ENCODE assay signal across 3 cellular contexts in genomic region chr3:97425002-97425401, GRCh38.
"Had no signal": no experiment of that assay in that cellular context is flagged by ENCODE, and none has a peak within 500 bp of the region (broad histone marks: within the 10 kb centered on the region; RNA-seq: fewer than 3 reads in every experiment).

No MANE protein-coding gene starts in this region.

- DNase-seq: GDM1, GF-D8 had no signal

- ATAC-seq: GM12878 had no signal

- H3K4me3 ChIP-seq: GM12878 had no signal
